ENCODE assay signal across 9 cellular contexts in genomic region chr20:32354592-32355416, GRCh38. TPM values are rescaled to one million over a fixed set of nuclear protein-coding genes. Genes with fewer than 3 reads are reported as not detected.
A peak's percentile ranks its signal among the peaks of the same experiment; 100 is the strongest.
DNase-seq lines count a peak whose midpoint lies in the region; ATAC-seq and TF ChIP-seq lines count a peak whose summit lies in the region.
"Had no signal": no experiment of that assay in that cellular context is flagged by ENCODE, and none has a peak within 500 bp of the region (broad histone marks: within the 10 kb centered on the region; RNA-seq: fewer than 3 reads in every experiment).

No MANE protein-coding gene starts in this region.

- H3K27ac Mint-ChIP-seq in activated T-helper 17 cell treated with anti-CD3 and anti-CD28 coated beads, Interleukin-2, amount 50 U/mL, for 72 hours = peak overlapping the region; percentile 95

- H3K27me3 Mint-ChIP-seq in activated T-helper 17 cell treated with anti-CD3 and anti-CD28 coated beads, Interleukin-2, amount 50 U/mL, for 72 hours = no peaks in the 10 kb centered on the region

- peak overlapping the region; percentile 83 for H3K4me3 Mint-ChIP-seq in activated T-helper 17 cell treated with anti-CD3 and anti-CD28 coated beads, Interleukin-2, amount 50 U/mL, for 72 hours

- H2AFZ ChIP-seq in osteoblast (ENCODE audit: low read length) = no peak overlapping the region

- peaks cover 11% of the 10 kb centered on the region for H3K79me2 ChIP-seq in osteoblast (ENCODE audit: insufficient read depth, low read length)

- H3K9me3 Mint-ChIP-seq in activated T-helper 17 cell treated with anti-CD3 and anti-CD28 coated beads, Interleukin-2, amount 50 U/mL, for 72 hours = no peaks in the 10 kb centered on the region

- H3K36me3 ChIP-seq in osteoblast (ENCODE audit: insufficient read depth, low read length) = no peaks in the 10 kb centered on the region

- no peak for TF ChIP-seq CTCF in osteoblast (IDR thresholded peaks at IDR 0.05; ENCODE audit: extremely low read depth, low read depth, low read length)

- peaks cover 19% of the 10 kb centered on the region for H3K36me3 Mint-ChIP-seq in activated T-helper 17 cell treated with anti-CD3 and anti-CD28 coated beads, Interleukin-2, amount 50 U/mL, for 72 hours (ENCODE audit: low read depth)

- H3K4me2 ChIP-seq in osteoblast (ENCODE audit: insufficient read depth, low read length) = peak overlapping the region; percentile 53

- peaks cover 41% of the 10 kb centered on the region for H3K4me1 ChIP-seq in osteoblast (ENCODE audit: insufficient read depth, low read length)

- peak; percentile 25 for DNase-seq in NCI-H2171 treated with DMSO at 0.1 percent for 48 hours (lab: John Stamatoyannopoulos, UW)
- no peak for DNase-seq in NCI-H2171 (lab: John Stamatoyannopoulos, UW)
- peak; percentile 52 for DNase-seq in osteoblast (ENCODE audit: insufficient read length, low spot score, missing footprints)
- no peak for DNase-seq in NCI-H2081 treated with DMSO at 0.1 percent for 48 hours (lab: John Stamatoyannopoulos, UW)
- no peak for DNase-seq in stimulated activated CD4-positive, alpha-beta T cell treated with anti-CD3 and anti-CD28 coated beads, Interleukin-12 subunit alpha, Interleukin-12 subunit beta, amount 100 ng/mL, for 4 hours
- DNase-seq: anterior cingulate cortex had no signal

- H3K4me3 ChIP-seq in osteoblast (ENCODE audit: insufficient read depth, low read length) = no peak overlapping the region

- H4K20me1 ChIP-seq in osteoblast (ENCODE audit: insufficient read depth, low read length) = peaks cover 7% of the 10 kb centered on the region

- no peaks in the 10 kb centered on the region for H3K27me3 ChIP-seq in osteoblast (ENCODE audit: insufficient read depth, low read length)

- peaks cover 26% of the 10 kb centered on the region for H3K4me1 Mint-ChIP-seq in activated T-helper 17 cell treated with anti-CD3 and anti-CD28 coated beads, Interleukin-2, amount 50 U/mL, for 72 hours

- H3K9me3 ChIP-seq in osteoblast (ENCODE audit: low read depth, low read length) = no peaks in the 10 kb centered on the region

- peak; percentile 23 for ATAC-seq in HG03095 (IDR thresholded peaks at IDR 0.05; ENCODE audit: unreplicated experiment)
- peak; percentile 45 for ATAC-seq in activated T-helper 17 cell treated with anti-CD3 and anti-CD28 coated beads, Interleukin-2, amount 50 U/mL, for 72 hours (replicated peaks)
- ATAC-seq in HG02973 (IDR thresholded peaks at IDR 0.05; ENCODE audit: unreplicated experiment) = no peak

- peak overlapping the region; percentile 94 for H3K27ac ChIP-seq in osteoblast (ENCODE audit: low read depth, low read length)

RNA-seq across cellular contexts. Expression of gene ASXL1, which starts 3.3 kb away (rescaled TPM):
- 100 to 1,000 TPM; 164 to 232 TPM for total RNA-seq in activated T-helper 17 cell treated with anti-CD3 and anti-CD28 coated beads, Interleukin-2, amount 50 U/mL, for 72 hours
- total RNA-seq in osteoblast = 64.2 and 68.8 TPM in 2 replicates

Comparison
In these comparisons a context has a peak if more than half of its experiments do, and no peak if none do; other contexts are left out.
1. DNase-seq: peak in NCI-H2171 treated with DMSO at 0.1 percent for 48 hours (single experiment) and osteoblast (single experiment); none in NCI-H2171 (single experiment), NCI-H2081 treated with DMSO at 0.1 percent for 48 hours (single experiment) and stimulated activated CD4-positive, alpha-beta T cell treated with anti-CD3 and anti-CD28 coated beads, Interleukin-12 subunit alpha, Interleukin-12 subunit beta, amount 100 ng/mL, for 4 hours (single experiment).